ENCODE assay signal across 10 cellular contexts in genomic region chr17:31560836-31561235, GRCh38.
A peak's percentile ranks its signal among the peaks of the same experiment; 100 is the strongest.
DNase-seq lines count a peak whose midpoint lies in the region; ATAC-seq and TF ChIP-seq lines count a peak whose summit lies in the region.
"Had no signal": no experiment of that assay in that cellular context is flagged by ENCODE, and none has a peak within 500 bp of the region (broad histone marks: within the 10 kb centered on the region; RNA-seq: fewer than 3 reads in every experiment).

No MANE protein-coding gene starts in this region.

- H3K4me1 ChIP-seq in HUES48 (ENCODE audit: control insufficient read depth, insufficient read depth, low read length) (peaks cover 41% of the 10 kb centered on the region), stomach smooth muscle (ENCODE audit: control insufficient read depth, insufficient read depth, low read length) (peaks cover 60% of the 10 kb centered on the region)

- peaks cover 48% of the 10 kb centered on the region for H3K27me3 ChIP-seq in HUES48 (ENCODE audit: control insufficient read depth, insufficient read depth, low read length)
- H3K27me3 ChIP-seq in kidney epithelial cell (ENCODE audit: control insufficient read depth, insufficient read depth, low read length), result no peaks in the 10 kb centered on the region
- H3K27me3 ChIP-seq in stomach smooth muscle (ENCODE audit: control insufficient read depth in 1 of 2, insufficient read depth in 2 of 2, low read length in 2 of 2), result no peaks in the 10 kb centered on the region

- peak overlapping the region; percentile 59; the same call in 1 of the 2 replicates for H3K4me3 ChIP-seq in HUES48 (ENCODE audit: low read depth, low read length)
- peak overlapping the region; percentile 51 for H3K4me3 ChIP-seq in kidney epithelial cell (ENCODE audit: low read depth, low read length)
- peak overlapping the region; percentile 59 to 82 for H3K4me3 ChIP-seq in stomach smooth muscle (ENCODE audit: low read length in 2 of 2)
- H3K4me3 ChIP-seq: K562 had no signal

- H3K9ac ChIP-seq in HUES48 (ENCODE audit: low read depth, low read length), result no peak overlapping the region
- peak overlapping the region; percentile 62 to 77 for H3K9ac ChIP-seq in stomach smooth muscle (ENCODE audit: low read length in 2 of 2)

- no peak for TF ChIP-seq CTCF in kidney epithelial cell (IDR thresholded peaks at IDR 0.05; ENCODE audit: insufficient read depth, low read length, poor library complexity, severe bottlenecking)

- DNase-seq in astrocyte of the hippocampus (ENCODE audit: low read depth, low spot score) (peak; percentile 53), kidney epithelial cell (ENCODE audit: low read depth) (no peak), cerebellar nuclear complex (lab: John Stamatoyannopoulos, UW) (no peak), activated gamma-delta T cell treated with Interleukin-2 at 50 U/mL for 16 hours (no peak), NCI-H446 (lab: John Stamatoyannopoulos, UW) (no peak)
- DNase-seq: activated CD4-positive, alpha-beta T cell treated with anti-CD3 and anti-CD28 coated beads for 1 hour had no signal

- no peak overlapping the region for H3K27ac ChIP-seq in HUES48 (ENCODE audit: low read depth, low read length)
- peak overlapping the region; percentile 75 for H3K27ac ChIP-seq in stomach smooth muscle (ENCODE audit: low read length)

- no peak for ATAC-seq in GM18517 (IDR thresholded peaks at IDR 0.05; ENCODE audit: unreplicated experiment)
- ATAC-seq: K562 had no signal

- H3K9me3 ChIP-seq in HUES48 (ENCODE audit: control insufficient read depth, insufficient read depth, low read length) (no peaks in the 10 kb centered on the region), stomach smooth muscle (ENCODE audit: control insufficient read depth in 2 of 2, low read length in 2 of 2) (no peaks in the 10 kb centered on the region)

- no peaks in the 10 kb centered on the region for H3K36me3 ChIP-seq in HUES48 (ENCODE audit: control insufficient read depth, insufficient read depth, low read length)
- H3K36me3 ChIP-seq in kidney epithelial cell (ENCODE audit: control insufficient read depth, insufficient read depth, low read length), result no peaks in the 10 kb centered on the region
- H3K36me3 ChIP-seq in stomach smooth muscle (ENCODE audit: control insufficient read depth in 2 of 2, insufficient read depth in 2 of 2, low read length in 2 of 2), result peaks cover 0 to 3% of the 10 kb centered on the region in 2 donors
